1 cellular context compared by ENCODE assay signal in genomic region chr2:230864605-230865323, GRCh38.
TF ChIP-seq lines count a peak whose summit lies in the region.

Gene ITM2C (plus strand): TSS chr2:230864942. CDS start chr2:230865026, 84 bp downstream.

TF ChIP-seq in HepG2, 621 proteins besides CTCF, POLR2A, EP300 and RAD21 (continued from another document and continues in another):
- TF ChIP-seq ZNF142 (CRISPR knock-in tag; IDR thresholded peaks at IDR 0.05) (0 out of 2 replicates have a peak, but pooled peaks have one; percentile 55), FOXK2 (IDR thresholded peaks at IDR 0.05) (no peak), RXRB (CRISPR knock-in tag; IDR thresholded peaks at IDR 0.05; ENCODE audit: borderline replicate concordance) (peak; percentile 42; the same call in 1 of the 2 replicates), CREB3 (CRISPR knock-in tag; IDR thresholded peaks at IDR 0.05) (no peak), CHD2 (IDR thresholded peaks at IDR 0.05; ENCODE audit: low read depth, low read length) (no peak), IRX3 (CRISPR knock-in tag; IDR thresholded peaks at IDR 0.05; ENCODE audit: borderline replicate concordance, low read depth) (no peak), ZNF230 (CRISPR knock-in tag; IDR thresholded peaks at IDR 0.05) (peak; percentile 63; the same call in 1 of the 2 replicates), FOXO1 (CRISPR knock-in tag; IDR thresholded peaks at IDR 0.05) (no peak), ZSCAN30 (CRISPR knock-in tag; IDR thresholded peaks at IDR 0.05) (no peak), SYNCRIP (IDR thresholded peaks at IDR 0.05; ENCODE audit: insufficient read depth, low read depth, low read length) (no peak), NONO (IDR thresholded peaks at IDR 0.05) (no peak), NONO (CRISPR knock-in tag; conservative IDR thresholded peaks at IDR 0.05) (peak; percentile 57; the same call in 1 of the 2 replicates), ZSCAN20 (CRISPR knock-in tag; IDR thresholded peaks at IDR 0.05; ENCODE audit: borderline replicate concordance) (peak; percentile 63; the same call in 1 of the 2 replicates), NCOA5 (CRISPR knock-in tag; IDR thresholded peaks at IDR 0.05) (no peak), MAF1 (CRISPR knock-in tag; IDR thresholded peaks at IDR 0.05; ENCODE audit: borderline replicate concordance) (peak; percentile 68; the same call in 1 of the 2 replicates), YEATS2 (CRISPR knock-in tag; IDR thresholded peaks at IDR 0.05; ENCODE audit: borderline replicate concordance) (no peak; the same call in 1 of the 2 replicates), ZBTB7A (CRISPR knock-in tag; IDR thresholded peaks at IDR 0.05) (no peak), CSRNP1 (CRISPR knock-in tag; IDR thresholded peaks at IDR 0.05) (no peak; the same call in 1 of the 2 replicates), KDM3A (CRISPR knock-in tag; IDR thresholded peaks at IDR 0.05; ENCODE audit: low read depth) (no peak), SALL1 (CRISPR knock-in tag; IDR thresholded peaks at IDR 0.05) (peak; percentile 53), FOXP1 (IDR thresholded peaks at IDR 0.05) (no peak), FOXP1 (CRISPR knock-in tag; IDR thresholded peaks at IDR 0.05) (no peak), PCBP2 (optimal IDR thresholded peaks at IDR 0.05; ENCODE audit: low read depth, low read length, poor library complexity, severe bottlenecking) (no peak), NCOA2 (CRISPR knock-in tag; IDR thresholded peaks at IDR 0.05) (peak; percentile 44; the same call in 1 of the 2 replicates), GRHL1 (CRISPR knock-in tag; conservative IDR thresholded peaks at IDR 0.05) (no peak), ZNF326 (CRISPR knock-in tag; IDR thresholded peaks at IDR 0.05; ENCODE audit: borderline replicate concordance) (no peak), GPN1 (CRISPR knock-in tag; IDR thresholded peaks at IDR 0.05; ENCODE audit: borderline replicate concordance) (no peak), TCF7L2 (IDR thresholded peaks at IDR 0.05; ENCODE audit: low read depth, low read length) (no peak), PRMT3 (CRISPR knock-in tag; IDR thresholded peaks at IDR 0.05; ENCODE audit: borderline replicate concordance, low read depth) (no peak), ZNF33A (CRISPR knock-in tag; IDR thresholded peaks at IDR 0.05; ENCODE audit: borderline replicate concordance) (no peak), ELF4 (CRISPR knock-in tag; IDR thresholded peaks at IDR 0.05; ENCODE audit: borderline replicate concordance) (no peak), ZNF761 (CRISPR knock-in tag; conservative IDR thresholded peaks at IDR 0.05) (0 out of 2 replicates have a peak, but pooled peaks have one; percentile 30), MBD4 (IDR thresholded peaks at IDR 0.05; ENCODE audit: borderline replicate concordance, low read length) (no peak), ZNF331 (CRISPR knock-in tag; IDR thresholded peaks at IDR 0.05) (0 out of 2 replicates have a peak, but pooled peaks have one; percentile 63), FOXK1 (CRISPR knock-in tag; IDR thresholded peaks at IDR 0.05; ENCODE audit: borderline replicate concordance, low read depth) (no peak; the same call in 1 of the 2 replicates), TCF7 (IDR thresholded peaks at IDR 0.05; ENCODE audit: low read depth) (no peak), SP5 (CRISPR knock-in tag; IDR thresholded peaks at IDR 0.05; ENCODE audit: borderline replicate concordance, low read depth) (no peak)
- TF ChIP-seq, protein P1, sequence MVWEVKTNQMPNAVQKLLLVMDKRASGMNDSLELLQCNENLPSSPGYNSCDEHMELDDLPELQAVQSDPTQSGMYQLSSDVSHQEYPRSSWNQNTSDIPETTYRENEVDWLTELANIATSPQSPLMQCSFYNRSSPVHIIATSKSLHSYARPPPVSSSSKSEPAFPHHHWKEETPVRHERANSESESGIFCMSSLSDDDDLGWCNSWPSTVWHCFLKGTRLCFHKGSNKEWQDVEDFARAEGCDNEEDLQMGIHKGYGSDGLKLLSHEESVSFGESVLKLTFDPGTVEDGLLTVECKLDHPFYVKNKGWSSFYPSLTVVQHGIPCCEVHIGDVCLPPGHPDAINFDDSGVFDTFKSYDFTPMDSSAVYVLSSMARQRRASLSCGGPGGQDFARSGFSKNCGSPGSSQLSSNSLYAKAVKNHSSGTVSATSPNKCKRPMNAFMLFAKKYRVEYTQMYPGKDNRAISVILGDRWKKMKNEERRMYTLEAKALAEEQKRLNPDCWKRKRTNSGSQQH (CRISPR knock-in tag; IDR thresholded peaks at IDR 0.05; ENCODE audit: low read depth) = 0 out of 2 replicates have a peak, but pooled peaks have one; percentile 26
- TF ChIP-seq, protein P2, sequence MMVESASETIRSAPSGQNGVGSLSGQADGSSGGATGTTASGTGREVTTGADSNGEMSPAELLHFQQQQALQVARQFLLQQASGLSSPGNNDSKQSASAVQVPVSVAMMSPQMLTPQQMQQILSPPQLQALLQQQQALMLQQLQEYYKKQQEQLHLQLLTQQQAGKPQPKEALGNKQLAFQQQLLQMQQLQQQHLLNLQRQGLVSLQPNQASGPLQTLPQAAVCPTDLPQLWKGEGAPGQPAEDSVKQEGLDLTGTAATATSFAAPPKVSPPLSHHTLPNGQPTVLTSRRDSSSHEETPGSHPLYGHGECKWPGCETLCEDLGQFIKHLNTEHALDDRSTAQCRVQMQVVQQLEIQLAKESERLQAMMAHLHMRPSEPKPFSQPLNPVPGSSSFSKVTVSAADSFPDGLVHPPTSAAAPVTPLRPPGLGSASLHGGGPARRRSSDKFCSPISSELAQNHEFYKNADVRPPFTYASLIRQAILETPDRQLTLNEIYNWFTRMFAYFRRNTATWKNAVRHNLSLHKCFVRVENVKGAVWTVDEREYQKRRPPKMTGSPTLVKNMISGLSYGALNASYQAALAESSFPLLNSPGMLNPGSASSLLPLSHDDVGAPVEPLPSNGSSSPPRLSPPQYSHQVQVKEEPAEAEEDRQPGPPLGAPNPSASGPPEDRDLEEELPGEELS (CRISPR knock-in tag; IDR thresholded peaks at IDR 0.05) = no peak
- TF ChIP-seq, protein P3, sequence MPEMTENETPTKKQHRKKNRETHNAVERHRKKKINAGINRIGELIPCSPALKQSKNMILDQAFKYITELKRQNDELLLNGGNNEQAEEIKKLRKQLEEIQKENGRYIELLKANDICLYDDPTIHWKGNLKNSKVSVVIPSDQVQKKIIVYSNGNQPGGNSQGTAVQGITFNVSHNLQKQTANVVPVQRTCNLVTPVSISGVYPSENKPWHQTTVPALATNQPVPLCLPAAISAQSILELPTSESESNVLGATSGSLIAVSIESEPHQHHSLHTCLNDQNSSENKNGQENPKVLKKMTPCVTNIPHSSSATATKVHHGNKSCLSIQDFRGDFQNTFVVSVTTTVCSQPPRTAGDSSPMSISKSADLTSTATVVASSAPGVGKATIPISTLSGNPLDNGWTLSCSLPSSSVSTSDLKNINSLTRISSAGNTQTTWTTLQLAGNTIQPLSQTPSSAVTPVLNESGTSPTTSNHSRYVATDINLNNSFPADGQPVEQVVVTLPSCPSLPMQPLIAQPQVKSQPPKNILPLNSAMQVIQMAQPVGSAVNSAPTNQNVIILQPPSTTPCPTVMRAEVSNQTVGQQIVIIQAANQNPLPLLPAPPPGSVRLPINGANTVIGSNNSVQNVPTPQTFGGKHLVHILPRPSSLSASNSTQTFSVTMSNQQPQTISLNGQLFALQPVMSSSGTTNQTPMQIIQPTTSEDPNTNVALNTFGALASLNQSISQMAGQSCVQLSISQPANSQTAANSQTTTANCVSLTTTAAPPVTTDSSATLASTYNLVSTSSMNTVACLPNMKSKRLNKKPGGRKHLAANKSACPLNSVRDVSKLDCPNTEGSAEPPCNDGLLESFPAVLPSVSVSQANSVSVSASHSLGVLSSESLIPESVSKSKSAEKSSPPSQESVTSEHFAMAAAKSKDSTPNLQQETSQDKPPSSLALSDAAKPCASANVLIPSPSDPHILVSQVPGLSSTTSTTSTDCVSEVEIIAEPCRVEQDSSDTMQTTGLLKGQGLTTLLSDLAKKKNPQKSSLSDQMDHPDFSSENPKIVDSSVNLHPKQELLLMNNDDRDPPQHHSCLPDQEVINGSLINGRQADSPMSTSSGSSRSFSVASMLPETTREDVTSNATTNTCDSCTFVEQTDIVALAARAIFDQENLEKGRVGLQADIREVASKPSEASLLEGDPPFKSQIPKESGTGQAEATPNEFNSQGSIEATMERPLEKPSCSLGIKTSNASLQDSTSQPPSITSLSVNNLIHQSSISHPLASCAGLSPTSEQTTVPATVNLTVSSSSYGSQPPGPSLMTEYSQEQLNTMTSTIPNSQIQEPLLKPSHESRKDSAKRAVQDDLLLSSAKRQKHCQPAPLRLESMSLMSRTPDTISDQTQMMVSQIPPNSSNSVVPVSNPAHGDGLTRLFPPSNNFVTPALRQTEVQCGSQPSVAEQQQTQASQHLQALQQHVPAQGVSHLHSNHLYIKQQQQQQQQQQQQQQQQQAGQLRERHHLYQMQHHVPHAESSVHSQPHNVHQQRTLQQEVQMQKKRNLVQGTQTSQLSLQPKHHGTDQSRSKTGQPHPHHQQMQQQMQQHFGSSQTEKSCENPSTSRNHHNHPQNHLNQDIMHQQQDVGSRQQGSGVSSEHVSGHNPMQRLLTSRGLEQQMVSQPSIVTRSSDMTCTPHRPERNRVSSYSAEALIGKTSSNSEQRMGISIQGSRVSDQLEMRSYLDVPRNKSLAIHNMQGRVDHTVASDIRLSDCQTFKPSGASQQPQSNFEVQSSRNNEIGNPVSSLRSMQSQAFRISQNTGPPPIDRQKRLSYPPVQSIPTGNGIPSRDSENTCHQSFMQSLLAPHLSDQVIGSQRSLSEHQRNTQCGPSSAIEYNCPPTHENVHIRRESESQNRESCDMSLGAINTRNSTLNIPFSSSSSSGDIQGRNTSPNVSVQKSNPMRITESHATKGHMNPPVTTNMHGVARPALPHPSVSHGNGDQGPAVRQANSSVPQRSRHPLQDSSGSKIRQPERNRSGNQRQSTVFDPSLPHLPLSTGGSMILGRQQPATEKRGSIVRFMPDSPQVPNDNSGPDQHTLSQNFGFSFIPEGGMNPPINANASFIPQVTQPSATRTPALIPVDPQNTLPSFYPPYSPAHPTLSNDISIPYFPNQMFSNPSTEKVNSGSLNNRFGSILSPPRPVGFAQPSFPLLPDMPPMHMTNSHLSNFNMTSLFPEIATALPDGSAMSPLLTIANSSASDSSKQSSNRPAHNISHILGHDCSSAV (CRISPR knock-in tag; IDR thresholded peaks at IDR 0.05; ENCODE audit: borderline replicate concordance) = no peak
